ENCODE assay signal across 8 cellular contexts in genomic region chr9:137070906-137071275, GRCh38. TPM values are rescaled to one million over a fixed set of nuclear protein-coding genes. Genes with fewer than 3 reads are reported as not detected.
DNase-seq lines count a peak whose midpoint lies in the region; ATAC-seq, FAIRE-seq and TF ChIP-seq lines count a peak whose summit lies in the region.

No MANE protein-coding gene starts in this region.

- H3K4ac ChIP-seq in H1 (replicated peaks; ENCODE audit: insufficient read length, low read depth, low read length): peak overlapping the region; percentile 24

- WGBS in H1 (ENCODE audit: extremely low coverage in 1 of 2, insufficient coverage in 1 of 2, insufficient read length in 1 of 2, insufficient replicate concordance in 2 of 2, low coverage in 1 of 2, low lambda C conversion rate in 2 of 2, missing lambda C conversion rate in 1 of 2), 2 experiments: 30% methylated on average over 6 of the region's 6 CpGs; no CpG with 5 or more reads in 1 of the 2 experiments

- no peak overlapping the region for H3K14ac ChIP-seq in H1 (ENCODE audit: insufficient read length)

- RAD21 ChIA-PET in HCT116 (lab: Charles Lee; ENCODE audit: low non-redundant PET in 1 of 2, low total read pairs in 2 of 2, uncharacterized antibody in 2 of 2, unreplicated experiment in 2 of 2): interaction anchor here in 1 of 2 experiments (0.5 to 1.2 kb wide), 4 partner anchors 24 to 685 kb away, joined by 3 to 11 read pairs (median 4); no protein-coding TSS in a partner anchor

- H3K4me3 ChIP-seq in CD8-positive, alpha-beta T cell (ENCODE audit: low read depth, low read length): peak overlapping the region; percentile 50
- H3K4me3 ChIP-seq in HCT116 (replicated peaks in 1 of 2; ENCODE audit: low read depth in 1 of 2, low read length in 2 of 2) (peak overlapping the region; percentile 80 to 82), PC-3 (ENCODE audit: low read length) (peak overlapping the region; percentile 84; the same call in 1 of the 2 replicates), H1 (ENCODE audit: extremely low read depth in 1 of 4, insufficient read depth in 2 of 4, low read depth in 3 of 4, low read length in 4 of 4) (peak overlapping the region; percentile 18 to 64 (median 36); a peak in 6 of 8 replicates)

- peak overlapping the region; percentile 81 for H3K18ac ChIP-seq in H1 (ENCODE audit: extremely low read depth, low read length)

- H3K4me2 ChIP-seq in HCT116 (ENCODE audit: low read length) (peak overlapping the region; percentile 93), PC-3 (ENCODE audit: low read length) (peak overlapping the region; percentile 80), H1 (ENCODE audit: insufficient read depth in 1 of 2, low read depth in 2 of 2, low read length in 2 of 2) (peak overlapping the region; percentile 68 to 73)

- POLR2A ChIA-PET in CD8-positive, alpha-beta T cell (lab: Charles Lee): interaction anchor here (0.8 to 2.9 kb wide), 9 partner anchors 15 to 342 kb away, joined by 3 to 19 read pairs (median 4); partner anchors contain the start of genes ANAPC2, MAN1B1 and SSNA1
- POLR2A ChIA-PET in HCT116 (lab: Charles Lee) (interaction anchor here (0.9 to 5.1 kb wide), 4 partner anchors 11 to 170 kb away, joined by 3 to 43 read pairs (median 4); partner anchors contain the start of genes MAN1B1 and TUBB4B), PC-3 (lab: Charles Lee; ENCODE audit: unreplicated experiment) (no interaction called here), H1 (lab: Charles Lee; ENCODE audit: partially characterized antibody) (interaction anchor here (0.6 to 2.0 kb wide), 8 partner anchors 13 to 172 kb away, joined by 3 to 5 read pairs (median 4); partner anchors contain the start of gene MAN1B1)

- H3K4me1 ChIP-seq in CD8-positive, alpha-beta T cell (ENCODE audit: insufficient read depth, low read length): peaks cover 14% of the 10 kb centered on the region
- H3K4me1 ChIP-seq in HCT116 (ENCODE audit: control insufficient read depth in 1 of 2, insufficient read depth in 2 of 2, low read length in 2 of 2): peaks cover 24 to 42% of the 10 kb centered on the region in 2 experiments
- H3K4me1 ChIP-seq in PC-3 (ENCODE audit: insufficient read depth, low read length): peaks cover 20% of the 10 kb centered on the region
- H3K4me1 ChIP-seq in H1 (replicated peaks in 1 of 4; ENCODE audit: control insufficient read depth in 3 of 4, insufficient read depth in 4 of 4, low read length in 3 of 4): peaks cover 0 to 27% (median 21%) of the 10 kb centered on the region in 4 experiments; a peak in 6 of 7 replicates

- H2AK5ac ChIP-seq in H1 (ENCODE audit: low read depth, low read length): peak overlapping the region; percentile 99; the same call in 1 of the 2 replicates

- peak overlapping the region; percentile 39 for H4K5ac ChIP-seq in H1 (ENCODE audit: insufficient read length, low read depth, low read length)

- peak overlapping the region; percentile 90 for H4K8ac ChIP-seq in H1 (ENCODE audit: extremely low read depth, insufficient read depth, low read length)

- H3K79me2 ChIP-seq in HCT116 (ENCODE audit: insufficient read depth, low read length) (peaks cover 42% of the 10 kb centered on the region), PC-3 (ENCODE audit: low read length) (peaks cover 30% of the 10 kb centered on the region), H1 (ENCODE audit: control insufficient read depth in 1 of 2, insufficient read depth in 2 of 2, low read length in 2 of 2) (no peaks in the 10 kb centered on the region)

- H3F3A ChIP-seq in PC-3 (ENCODE audit: low read length, unreplicated experiment): peaks cover 2% of the 10 kb centered on the region

- peak overlapping the region; percentile 83 for H2BK120ac ChIP-seq in H1 (replicated peaks; ENCODE audit: low read depth, low read length)

- intact Hi-C loops in CD8-positive, alpha-beta T cell (cut with DNase I, micrococcal nuclease): loop anchor here (1.0 to 5.0 kb wide), 3 partner anchors 15 to 44 kb away; partner anchors contain the start of genes MAN1B1 (in 2 of the 2) and ABCA2 (in 1 of the 2)
- intact Hi-C loops in HCT116 (cut with micrococcal nuclease) (no loop called here), PC-3 (cut with micrococcal nuclease) (loop anchor here (1.0 kb wide), 1 partner anchor 15 kb away; the partner anchor contains the start of gene MAN1B1)

- TF ChIP-seq RAD21 in HCT116 (IDR thresholded peaks at IDR 0.05; ENCODE audit: low read depth) (no peak), H1 (IDR thresholded peaks at IDR 0.05 in 1 of 2, conservative IDR thresholded peaks at IDR 0.05 in 1 of 2; ENCODE audit: low read depth in 2 of 2, low read length in 2 of 2) (no peak)

- peak overlapping the region; percentile 98 for H2BK15ac ChIP-seq in H1 (ENCODE audit: low read length)

- peaks cover 13% of the 10 kb centered on the region for H3K23me2 ChIP-seq in H1 (ENCODE audit: low read depth, low read length)

- CTCF ChIA-PET in CD8-positive, alpha-beta T cell (lab: Charles Lee): interaction anchor here (1.3 to 8.9 kb wide), 6 partner anchors 10 to 42 kb away, joined by 3 to 103 read pairs (median 9); partner anchors contain the start of genes ABCA2 and NPDC1
- CTCF ChIA-PET in HCT116 (lab: Charles Lee) (interaction anchor here (1.5 to 4.7 kb wide), 7 partner anchors 12 to 156 kb away, joined by 6 to 49 read pairs (median 7); partner anchors contain the start of genes MAN1B1, NPDC1 and RNF224), PC-3 (lab: Charles Lee) (interaction anchor here (0.5 to 1.2 kb wide), 6 partner anchors 12 to 520 kb away, joined by 3 to 12 read pairs (median 4); partner anchors contain the start of genes NPDC1 and ZMYND19), H1 (lab: Charles Lee; ENCODE audit: partially characterized antibody) (interaction anchor here (1.2 to 13.5 kb wide), 10 partner anchors 9 to 313 kb away, joined by 3 to 291 read pairs (median 36); partner anchors contain the start of genes ABCA2, ENTPD2, FUT7 and MAN1B1)

- no peaks in the 10 kb centered on the region for H3K9me3 ChIP-seq in CD8-positive, alpha-beta T cell (ENCODE audit: low read length)
- no peaks in the 10 kb centered on the region for H3K9me3 ChIP-seq in HCT116 (ENCODE audit: control insufficient read depth in 1 of 2, insufficient read depth in 1 of 2, low read depth in 1 of 2, low read length in 2 of 2)
- H3K9me3 ChIP-seq in PC-3 (ENCODE audit: low read length): no peaks in the 10 kb centered on the region
- H3K9me3 ChIP-seq in H1 (ENCODE audit: insufficient read depth in 2 of 2, low read depth in 1 of 2, low read length in 1 of 2): no peaks in the 10 kb centered on the region

- H3K27ac Mint-ChIP-seq in CD8-positive, alpha-beta T cell: no peak overlapping the region
- H3K27ac Mint-ChIP-seq in naive B cell: peak overlapping the region in 4 of 6 donors; percentile 38 to 96 (median 75)

- H3K9me2 ChIP-seq in HCT116 (ENCODE audit: insufficient read depth) (no peaks in the 10 kb centered on the region), PC-3 (replicated peaks; ENCODE audit: low read length) (no peaks in the 10 kb centered on the region)

- peak overlapping the region; percentile 98; the same call in 1 of the 2 replicates for H2BK12ac ChIP-seq in H1 (ENCODE audit: low read depth, low read length)

- TF ChIP-seq POLR2A in HCT116 (IDR thresholded peaks at IDR 0.05; ENCODE audit: borderline replicate concordance, extremely low read depth, insufficient read depth, insufficient read length): peak; percentile 45
- no peak for TF ChIP-seq POLR2A in H1 (IDR thresholded peaks at IDR 0.05; ENCODE audit: control extremely low read depth in 1 of 2, low read depth in 2 of 2, low read length in 2 of 2)

- no peak for TF ChIP-seq CTCF in CD8-positive, alpha-beta T cell (IDR thresholded peaks at IDR 0.05)
- TF ChIP-seq CTCF in HCT116 (IDR thresholded peaks at IDR 0.05 in 2 of 3, conservative IDR thresholded peaks at IDR 0.05 in 1 of 3; ENCODE audit: borderline replicate concordance in 1 of 3, insufficient read depth in 1 of 3, low read depth in 2 of 3, low read length in 2 of 3) (0 out of 6 replicates have a peak, but pooled peaks of 1 of the 3 experiments have one; percentile 14), PC-3 (conservative IDR thresholded peaks at IDR 0.05; ENCODE audit: low read depth, low read length) (no peak), H1 (IDR thresholded peaks at IDR 0.05; ENCODE audit: control extremely low read depth in 1 of 3, insufficient read depth in 1 of 3, low read depth in 1 of 3, low read length in 3 of 3) (peak in 1 of 3 experiments; percentile 10; a peak in 1 of 4 replicates)

- H4K91ac ChIP-seq in H1 (replicated peaks; ENCODE audit: insufficient read length, low read length): peak overlapping the region; percentile 71

- no peaks in the 10 kb centered on the region; the same call in 1 of the 2 replicates for H4K20me1 ChIP-seq in HCT116 (ENCODE audit: insufficient read depth)
- peaks cover 13% of the 10 kb centered on the region; the same call in 1 of the 2 replicates for H4K20me1 ChIP-seq in PC-3 (ENCODE audit: low read length)
- H4K20me1 ChIP-seq in H1 (replicated peaks in 1 of 2; ENCODE audit: control insufficient read depth in 1 of 2, insufficient read depth in 2 of 2, low read length in 2 of 2): peaks cover 21 to 22% of the 10 kb centered on the region in 2 experiments

- no peak for DNase-seq in CD8-positive, alpha-beta T cell
- no peak for DNase-seq in HCT116 (ENCODE audit: low read depth, low spot score)
- DNase-seq in PC-3: no peak
- peak in 1 of 2 experiments; percentile 79 for DNase-seq in H1 (ENCODE audit: low read depth in 1 of 2, low spot score in 2 of 2)
- no peak for DNase-seq in naive B cell
- DNase-seq in RPMI8226: no peak

- no peak for FAIRE-seq in H1 (lab: Jason Lieb, UNC)

- no peaks in the 10 kb centered on the region for H3K36me3 Mint-ChIP-seq in CD8-positive, alpha-beta T cell
- no peaks in the 10 kb centered on the region for H3K36me3 Mint-ChIP-seq in naive B cell

- no peaks in the 10 kb centered on the region for H3K36me3 ChIP-seq in CD8-positive, alpha-beta T cell (ENCODE audit: insufficient read depth, low read length)
- H3K36me3 ChIP-seq in HCT116 (ENCODE audit: control insufficient read depth in 1 of 2, insufficient read depth in 2 of 2, low read length in 2 of 2) (no peaks in the 10 kb centered on the region; a peak in 1 of 4 replicates), PC-3 (ENCODE audit: low read depth, low read length) (no peaks in the 10 kb centered on the region), H1 (ENCODE audit: control insufficient read depth in 2 of 4, insufficient read depth in 4 of 4, low read length in 3 of 4) (no peaks in the 10 kb centered on the region)

- H3K27ac ChIP-seq in CD8-positive, alpha-beta T cell (ENCODE audit: low read depth, low read length): peak overlapping the region; percentile 30
- H3K27ac ChIP-seq in HCT116 (ENCODE audit: low read depth, low read length) (peak overlapping the region; percentile 64), PC-3 (ENCODE audit: low read length) (no peak overlapping the region), H1 (ENCODE audit: low read depth, low read length) (no peak overlapping the region)

- peak overlapping the region; percentile 70 for H3K4me3 Mint-ChIP-seq in CD8-positive, alpha-beta T cell
- H3K4me3 Mint-ChIP-seq in naive B cell: peak overlapping the region; percentile 71 to 89 (median 84)

- peaks cover 2% of the 10 kb centered on the region; the same call in 1 of the 2 replicates for H3K79me1 ChIP-seq in H1 (ENCODE audit: low read depth, low read length)

- H3K9me3 Mint-ChIP-seq in CD8-positive, alpha-beta T cell: no peaks in the 10 kb centered on the region
- H3K9me3 Mint-ChIP-seq in naive B cell: no peaks in the 10 kb centered on the region

- H3K9ac ChIP-seq in HCT116 (ENCODE audit: low read length) (peak overlapping the region; percentile 89), PC-3 (ENCODE audit: low read length) (peak overlapping the region; percentile 37), H1 (replicated peaks in 1 of 4; ENCODE audit: extremely low read depth in 1 of 4, low read depth in 3 of 4, low read length in 3 of 4) (peak overlapping the region in 1 of 4 experiments; percentile 10; a peak in 1 of 7 replicates)

- H3K23ac ChIP-seq in H1 (ENCODE audit: insufficient read length): no peak overlapping the region

- H3K56ac ChIP-seq in H1 (replicated peaks; ENCODE audit: insufficient read length, low read depth, low read length): peak overlapping the region; percentile 1

- H3K27me3 Mint-ChIP-seq in CD8-positive, alpha-beta T cell (ENCODE audit: low read depth): no peaks in the 10 kb centered on the region
- H3K27me3 Mint-ChIP-seq in naive B cell: peaks cover 0 to 5% (median 0%) of the 10 kb centered on the region in 3 donors

- no peak for ATAC-seq in CD8-positive, alpha-beta T cell
- ATAC-seq in HCT116 (peak; percentile 29), PC-3 (peak; percentile 21), naive B cell (ENCODE audit: low read depth in 2 of 2) (no peak), GM19395 (IDR thresholded peaks at IDR 0.05; ENCODE audit: unreplicated experiment) (no peak), GM19455 (IDR thresholded peaks at IDR 0.05; ENCODE audit: unreplicated experiment) (no peak)

- H2BK20ac ChIP-seq in H1 (ENCODE audit: low read length): peak overlapping the region; percentile 90

- no peaks in the 10 kb centered on the region for H3K27me3 ChIP-seq in CD8-positive, alpha-beta T cell (ENCODE audit: insufficient read depth, low read length)
- H3K27me3 ChIP-seq in HCT116 (ENCODE audit: insufficient read depth, low read length) (no peaks in the 10 kb centered on the region), PC-3 (ENCODE audit: low read length) (no peaks in the 10 kb centered on the region), H1 (replicated peaks in 1 of 4; ENCODE audit: control insufficient read depth in 3 of 4, extremely low read depth in 1 of 4, insufficient read depth in 3 of 4, low read length in 3 of 4) (peaks cover 0 to 18% (median 7%) of the 10 kb centered on the region in 4 experiments; a peak in 5 of 7 replicates)

- BruUV-seq in HCT116 (replicated peaks; lab: Mats Ljungman, UMichigan) (TSS peak; percentile 87), PC-3 (replicated peaks; lab: Mats Ljungman, UMichigan) (no TSS peak)

- peaks cover 14% of the 10 kb centered on the region for H3K4me1 Mint-ChIP-seq in CD8-positive, alpha-beta T cell (ENCODE audit: low read depth)
- H3K4me1 Mint-ChIP-seq in naive B cell: peaks cover 17 to 20% (median 19%) of the 10 kb centered on the region in 3 donors

- H2AFZ ChIP-seq in HCT116 (ENCODE audit: low read depth, low read length, poor library complexity, severe bottlenecking): no peak overlapping the region
- H2AFZ ChIP-seq in PC-3 (ENCODE audit: low read length): peak overlapping the region; percentile 69
- H2AFZ ChIP-seq in H1 (ENCODE audit: low read length): 0 out of 2 replicates have a peak overlapping the region, but pooled peaks have one; percentile 3

- H2BK5ac ChIP-seq in H1 (ENCODE audit: low read depth, low read length): peak overlapping the region; percentile 44; the same call in 1 of the 2 replicates

- no peak for TF ChIP-seq EP300 in H1 (IDR thresholded peaks at IDR 0.05; ENCODE audit: borderline replicate concordance in 1 of 2, low read depth in 2 of 2, low read length in 2 of 2)

RNA-seq across cellular contexts. Expression of gene SAPCD2, which starts 0.5 kb away (rescaled TPM):
- under 1 TPM; 0.38 to 0.47 TPM for total RNA-seq in CD8-positive, alpha-beta T cell
- total RNA-seq in HCT116 (2021; ENCODE audit: unreplicated experiment) (71.7 TPM), PC-3 (2014; rRNA removed) (98.4 and 134 TPM in 2 replicates)
- 48.5 and 59.4 TPM in 2 replicates for polyA plus RNA-seq in HCT116 (2012)
- 30.3 and 32.1 TPM in 2 replicates for total RNA-seq in H1 (2021; fragmentation: NEBNext Ultra II Directional; extraction: Animal tissue kit (Norgen Biotek cat#: 25700))
- polyA plus RNA-seq in H1 (2011; rRNA removed) (12.7 and 17.3 TPM in 2 replicates), naive B cell (ENCODE audit: low read depth in 6 of 6) (under 1 TPM in 1 of 6 donors, not detected in 5; 0.05 TPM)
- 16.3 TPM for polyA plus RNA-seq in H1 (2011; cell fraction: cytosol; rRNA removed)
- polyA plus RNA-seq in H1 (2011; cell fraction: nucleus; rRNA removed): 40.0 TPM
- 13.5 to 18.1 TPM (median 16.6 TPM) in 4 replicates for polyA plus RNA-seq in H1 (2012, experiment 1 of 2)
- 15.7 TPM for polyA plus RNA-seq in H1 (2012, experiment 2 of 2)
- 32.1 TPM for polyA plus RNA-seq in H1 (2013, experiment 1 of 2)
- 29.5 TPM for polyA plus RNA-seq in H1 (2013, experiment 2 of 2)
- 6.3 and 6.7 TPM in 2 replicates for polyA minus RNA-seq in H1 (2011; rRNA and poly(A)+ RNA removed)
- polyA minus RNA-seq in H1 (2011; cell fraction: cytosol; rRNA and poly(A)+ RNA removed): 13.4 TPM
- polyA minus RNA-seq in H1 (2011; cell fraction: nucleus; rRNA and poly(A)+ RNA removed): 24.1 TPM

RNA-seq across cellular contexts. Expression of gene UAP1L1, which starts 6.4 kb away (rescaled TPM):
- total RNA-seq in CD8-positive, alpha-beta T cell: 10 to 100 TPM; 14.1 to 18.7 TPM
- total RNA-seq in HCT116 (2021; ENCODE audit: unreplicated experiment) (11.0 TPM), PC-3 (2014; rRNA removed) (5.0 and 6.4 TPM in 2 replicates)
- 4.6 and 5.3 TPM in 2 replicates for polyA plus RNA-seq in HCT116 (2012)
- 5.4 and 5.5 TPM in 2 replicates for total RNA-seq in H1 (2021; fragmentation: NEBNext Ultra II Directional; extraction: Animal tissue kit (Norgen Biotek cat#: 25700))
- polyA plus RNA-seq in H1 (2011; rRNA removed) (2.0 and 3.5 TPM in 2 replicates), naive B cell (ENCODE audit: low read depth in 6 of 6) (1 to 10 TPM; 1.7 to 6.1 (median 3.5) TPM)
- polyA plus RNA-seq in H1 (2011; cell fraction: cytosol; rRNA removed): 1.9 TPM
- 8.3 TPM for polyA plus RNA-seq in H1 (2011; cell fraction: nucleus; rRNA removed)
- polyA plus RNA-seq in H1 (2012, experiment 1 of 2): 2.1 to 3.6 TPM (median 2.8 TPM) in 4 replicates
- 2.6 TPM for polyA plus RNA-seq in H1 (2012, experiment 2 of 2)
- 4.1 TPM for polyA plus RNA-seq in H1 (2013, experiment 1 of 2)
- 3.7 TPM for polyA plus RNA-seq in H1 (2013, experiment 2 of 2)
- 0.78 and 0.88 TPM in 2 replicates for polyA minus RNA-seq in H1 (2011; rRNA and poly(A)+ RNA removed)
- polyA minus RNA-seq in H1 (2011; cell fraction: cytosol; rRNA and poly(A)+ RNA removed): 0.66 TPM
- 1.1 TPM for polyA minus RNA-seq in H1 (2011; cell fraction: nucleus; rRNA and poly(A)+ RNA removed)

RNA-seq across cellular contexts. Expression of gene MAN1B1, which starts 15.9 kb away (rescaled TPM):
- total RNA-seq in CD8-positive, alpha-beta T cell: 10 to 100 TPM; 60.3 to 62.9 TPM
- total RNA-seq in HCT116 (2021; ENCODE audit: unreplicated experiment): 50.9 TPM
- polyA plus RNA-seq in HCT116 (2012): 53.6 and 53.7 TPM in 2 replicates
- total RNA-seq in PC-3 (2014; rRNA removed): 65.5 and 71.6 TPM in 2 replicates
- total RNA-seq in H1 (2021; fragmentation: NEBNext Ultra II Directional; extraction: Animal tissue kit (Norgen Biotek cat#: 25700)): 35.1 and 36.3 TPM in 2 replicates
- polyA plus RNA-seq in H1 (2011; rRNA removed): 33.7 and 36.5 TPM in 2 replicates
- polyA plus RNA-seq in H1 (2011; cell fraction: cytosol; rRNA removed): 36.6 TPM
- polyA plus RNA-seq in H1 (2011; cell fraction: nucleus; rRNA removed): 104 TPM
- 23.8 to 36.3 TPM (median 35.0 TPM) in 4 replicates for polyA plus RNA-seq in H1 (2012, experiment 1 of 2)
- 24.9 TPM for polyA plus RNA-seq in H1 (2012, experiment 2 of 2)
- polyA plus RNA-seq in H1 (2013, experiment 1 of 2): 40.1 TPM
- 37.2 TPM for polyA plus RNA-seq in H1 (2013, experiment 2 of 2)
- 39.6 and 51.7 TPM in 2 replicates for polyA minus RNA-seq in H1 (2011; rRNA and poly(A)+ RNA removed)
- polyA minus RNA-seq in H1 (2011; cell fraction: cytosol; rRNA and poly(A)+ RNA removed): 23.0 TPM
- polyA minus RNA-seq in H1 (2011; cell fraction: nucleus; rRNA and poly(A)+ RNA removed): 36.5 TPM
- 10 to 100 TPM; 19.6 to 30.4 (median 24.3) TPM for polyA plus RNA-seq in naive B cell (ENCODE audit: low read depth in 6 of 6)

RNA-seq across cellular contexts. Expression of gene ENTPD2, which starts 17.0 kb away (rescaled TPM):
- total RNA-seq in CD8-positive, alpha-beta T cell: not detected
- total RNA-seq in HCT116 (2021; ENCODE audit: unreplicated experiment) (32.5 TPM), PC-3 (2014; rRNA removed) (0.92 and 1.3 TPM in 2 replicates)
- polyA plus RNA-seq in HCT116 (2012): 20.7 and 23.0 TPM in 2 replicates
- total RNA-seq in H1 (2021; fragmentation: NEBNext Ultra II Directional; extraction: Animal tissue kit (Norgen Biotek cat#: 25700)): 3.2 and 3.8 TPM in 2 replicates
- polyA plus RNA-seq in H1 (2011; rRNA removed) (0.65 and 1.9 TPM in 2 replicates), naive B cell (ENCODE audit: low read depth in 6 of 6) (not detected)
- 0.69 TPM for polyA plus RNA-seq in H1 (2011; cell fraction: cytosol; rRNA removed)
- polyA plus RNA-seq in H1 (2011; cell fraction: nucleus; rRNA removed): 5.8 TPM
- polyA plus RNA-seq in H1 (2012, experiment 1 of 2): 1.9 to 3.5 TPM (median 2.7 TPM) in 4 replicates
- 1.9 TPM for polyA plus RNA-seq in H1 (2012, experiment 2 of 2)
- 7.9 TPM for polyA plus RNA-seq in H1 (2013, experiment 1 of 2)
- polyA plus RNA-seq in H1 (2013, experiment 2 of 2): 8.1 TPM
- polyA minus RNA-seq in H1 (2011; rRNA and poly(A)+ RNA removed): 0.29 and 0.76 TPM in 2 replicates
- 0.51 TPM for polyA minus RNA-seq in H1 (2011; cell fraction: cytosol; rRNA and poly(A)+ RNA removed)
- 1.00 TPM for polyA minus RNA-seq in H1 (2011; cell fraction: nucleus; rRNA and poly(A)+ RNA removed)

RNA-seq across cellular contexts. Expression of gene NPDC1, which starts 24.9 kb away (rescaled TPM):
- 10 to 100 TPM; 29.7 to 29.8 TPM for total RNA-seq in CD8-positive, alpha-beta T cell
- total RNA-seq in HCT116 (2021; ENCODE audit: unreplicated experiment): 98.8 TPM
- 81.4 and 86.0 TPM in 2 replicates for polyA plus RNA-seq in HCT116 (2012)
- 25.4 and 33.3 TPM in 2 replicates for total RNA-seq in PC-3 (2014; rRNA removed)
- total RNA-seq in H1 (2021; fragmentation: NEBNext Ultra II Directional; extraction: Animal tissue kit (Norgen Biotek cat#: 25700)): 41.9 and 44.1 TPM in 2 replicates
- 26.2 and 43.6 TPM in 2 replicates for polyA plus RNA-seq in H1 (2011; rRNA removed)
- 27.6 TPM for polyA plus RNA-seq in H1 (2011; cell fraction: cytosol; rRNA removed)
- polyA plus RNA-seq in H1 (2011; cell fraction: nucleus; rRNA removed): 132 TPM
- polyA plus RNA-seq in H1 (2012, experiment 1 of 2): 25.4 to 45.6 TPM (median 37.8 TPM) in 4 replicates
- polyA plus RNA-seq in H1 (2012, experiment 2 of 2): 18.6 TPM
- polyA plus RNA-seq in H1 (2013, experiment 1 of 2): 51.1 TPM
- polyA plus RNA-seq in H1 (2013, experiment 2 of 2): 54.9 TPM
- polyA minus RNA-seq in H1 (2011; rRNA and poly(A)+ RNA removed): 2.2 and 2.4 TPM in 2 replicates
- 17.6 TPM for polyA minus RNA-seq in H1 (2011; cell fraction: cytosol; rRNA and poly(A)+ RNA removed)
- polyA minus RNA-seq in H1 (2011; cell fraction: nucleus; rRNA and poly(A)+ RNA removed): 14.1 TPM
- under 1 TPM in 1 of 6 donors, not detected in 5; 0.68 TPM for polyA plus RNA-seq in naive B cell (ENCODE audit: low read depth in 6 of 6)

Comparison
In these comparisons a context has a peak if more than half of its experiments do, and no peak if none do; other contexts are left out.
1. ATAC-seq: peak in HCT116 (single experiment) and PC-3 (single experiment); none in CD8-positive, alpha-beta T cell (single experiment), naive B cell (0 of 2), GM19395 (single experiment) and GM19455 (single experiment).
2. H3K27ac ChIP-seq: peak in CD8-positive, alpha-beta T cell (single experiment) and HCT116 (single experiment); none in PC-3 (single experiment) and H1 (single experiment).
3. RNA of gene SAPCD2, which starts 0.5 kb away (total RNA-seq): 98.4 to 134 TPM in PC-3, 71.7 TPM in HCT116 (single experiment) and 30.3 to 32.1 TPM in H1; 0.38 to 0.47 TPM in CD8-positive, alpha-beta T cell; every median in the first group is over 10 times any median in the second.
4. Peak in every context shown above with its lines, with median percentiles within 50 percentile points of each other: H3K4me3 ChIP-seq and H3K4me2 ChIP-seq.